ENCODE assay signal across 20 cellular contexts in the genomic region with DNA sequence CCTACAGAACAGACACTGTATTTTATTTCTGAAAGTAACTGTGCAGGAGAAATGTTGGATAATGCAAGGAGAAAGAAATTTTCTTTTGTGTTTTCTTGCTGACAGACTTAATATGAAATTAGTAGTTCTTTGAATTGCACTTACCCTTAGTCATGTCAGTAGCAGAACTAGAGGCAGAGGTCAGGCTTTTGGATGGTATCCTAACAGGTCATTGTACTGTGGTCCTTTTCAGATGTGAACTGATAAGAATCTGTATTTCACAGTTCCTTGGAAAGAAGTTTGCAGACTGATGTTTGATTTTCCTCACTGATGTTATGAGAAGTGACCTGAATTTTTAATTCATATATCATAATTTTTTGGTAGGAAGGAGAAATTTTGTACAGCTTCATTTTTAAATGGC. TPM values are rescaled to one million over a fixed set of nuclear protein-coding genes. Genes with fewer than 3 reads are reported as not detected.
DNase-seq lines count a peak whose midpoint lies in the region; ATAC-seq, FAIRE-seq and TF ChIP-seq lines count a peak whose summit lies in the region.
"Had no signal": no experiment of that assay in that cellular context is flagged by ENCODE, and none has a peak within 500 bp of the region (broad histone marks: within the 10 kb centered on the region; RNA-seq: fewer than 3 reads in every experiment).

No MANE protein-coding gene starts in this region.

- TF ChIP-seq CTCF in keratinocyte (optimal IDR thresholded peaks at IDR 0.05 in 1 of 3, IDR thresholded peaks at IDR 0.05 in 1 of 3, conservative IDR thresholded peaks at IDR 0.05 in 1 of 3; ENCODE audit: extremely low read depth in 1 of 3, insufficient read depth in 2 of 3, low read length in 3 of 3) = no peak
- TF ChIP-seq CTCF in right lobe of liver (IDR thresholded peaks at IDR 0.05) = no peak

- H3K4me1 ChIP-seq in keratinocyte (ENCODE audit: control insufficient read depth, extremely low read depth, insufficient read depth, low read length) (no peaks in the 10 kb centered on the region), right lobe of liver (peaks cover 0 to 9% (median 0%) of the 10 kb centered on the region in 4 donors)
- H3K4me1 ChIP-seq: A549, Caco-2 had no signal

- dilution Hi-C loops in keratinocyte (cut with MboI; ENCODE audit: extremely low pct_ligation_motif_present, low sequenced_read_pairs) = no loop called here

- ATAC-seq in right lobe of liver (peak; percentile 43 to 96 (median 70)), GM19023 (IDR thresholded peaks at IDR 0.05; ENCODE audit: unreplicated experiment) (no peak)
- ATAC-seq: A549; CD8-positive, alpha-beta T cell had no signal

- H3K9me3 ChIP-seq in keratinocyte (ENCODE audit: control insufficient read depth, low read depth, low read length) (no peaks in the 10 kb centered on the region), right lobe of liver (no peaks in the 10 kb centered on the region)
- H3K9me3 ChIP-seq: A549, Caco-2 had no signal

- peak; percentile 2 for DNase-seq in M059J (ENCODE audit: low read depth)
- peak; percentile 3 for DNase-seq in amniotic epithelial cell (ENCODE audit: low read depth)
- DNase-seq in keratinocyte (ENCODE audit: low read depth, low spot score) = no peak
- DNase-seq in right lobe of liver = no peak
- no peak for DNase-seq in activated CD8-positive, alpha-beta memory T cell treated with anti-CD3 and anti-CD28 coated beads, Interleukin-2, amount 50 U/mL, for 48 hours
- no peak for DNase-seq in NCI-H1092 (lab: John Stamatoyannopoulos, UW)
- DNase-seq: AML-193; Caco-2; Calu3; CD4-positive, alpha-beta T cell; CD8-positive, alpha-beta T cell; DMS79 treated with DMSO at 0.1 percent for 48 hours; GF-D8 had no signal

- H3K9me1 ChIP-seq in keratinocyte (ENCODE audit: control insufficient read depth, extremely low read depth, insufficient read depth, low read length) = no peaks in the 10 kb centered on the region

- no peak overlapping the region for H3K4me2 ChIP-seq in keratinocyte (ENCODE audit: control insufficient read depth, extremely low read depth, insufficient read depth, low read depth, low read length)
- H3K4me2 ChIP-seq: A549 had no signal

- no peak overlapping the region for H3K4me3 ChIP-seq in keratinocyte (ENCODE audit: control insufficient read depth in 2 of 3, extremely low read depth in 1 of 3, insufficient read depth in 2 of 3, low read depth in 1 of 3, low read length in 3 of 3)
- H3K4me3 ChIP-seq in right lobe of liver = no peak overlapping the region
- H3K4me3 ChIP-seq: A549; BLaER1 treated with 17β-estradiol and CSF1 and Interleukin-3, amounts not matched to agents 10 nM and 100 nM had no signal

- H3K36me3 ChIP-seq in keratinocyte (ENCODE audit: control insufficient read depth in 2 of 2, extremely low read depth in 1 of 2, insufficient read depth in 2 of 2, low read length in 2 of 2) = peaks cover 0 to 2% of the 10 kb centered on the region in 2 experiments
- no peaks in the 10 kb centered on the region for H3K36me3 ChIP-seq in right lobe of liver

- FAIRE-seq in keratinocyte (lab: Jason Lieb, UNC) = peak; percentile 55
- FAIRE-seq: A549, D721Med, G401.6, GM12891 had no signal

- no peak for TF ChIP-seq POLR2A in right lobe of liver (IDR thresholded peaks at IDR 0.05)

- intact Hi-C loops in right lobe of liver (cut with DNase I) = no loop called here

- peaks cover 2% of the 10 kb centered on the region for H3K79me2 ChIP-seq in keratinocyte (ENCODE audit: control insufficient read depth, insufficient read depth, low read length)

- H3K9ac ChIP-seq in keratinocyte (ENCODE audit: control insufficient read depth, extremely low read depth, insufficient read depth, low read length) = no peak overlapping the region
- H3K9ac ChIP-seq: BLaER1 treated with 17β-estradiol and CSF1 and Interleukin-3, amounts not matched to agents 10 nM and 100 nM had no signal

- H4K20me1 ChIP-seq in keratinocyte (ENCODE audit: control insufficient read depth, extremely low read depth, insufficient read depth, low read length) = no peaks in the 10 kb centered on the region

- H3K27ac ChIP-seq in keratinocyte (ENCODE audit: control insufficient read depth, insufficient read depth, low read length) = no peak overlapping the region
- H3K27ac ChIP-seq in right lobe of liver = no peak overlapping the region
- H3K27ac ChIP-seq: A549; BLaER1 treated with 17β-estradiol and CSF1 and Interleukin-3, amounts not matched to agents 10 nM and 100 nM; C4-2B had no signal

- no peaks in the 10 kb centered on the region for H3K27me3 ChIP-seq in keratinocyte (ENCODE audit: control insufficient read depth, extremely low read depth, insufficient read depth, low read length)
- H3K27me3 ChIP-seq in right lobe of liver = no peaks in the 10 kb centered on the region
- H3K27me3 ChIP-seq: BLaER1 treated with 17β-estradiol and CSF1 and Interleukin-3, amounts not matched to agents 10 nM and 100 nM had no signal

- no peak overlapping the region for H2AFZ ChIP-seq in keratinocyte (ENCODE audit: control insufficient read depth, low read length)

RNA-seq across cellular contexts. Expression of a gene that starts 46.0 kb away (rescaled TPM):
- total RNA-seq in M059J (2014; rRNA removed; shearing (Covaris generic)) = 33.9 and 46.9 TPM in 2 replicates
- polyA plus RNA-seq in keratinocyte = 8.6 to 27.1 TPM (median 18.6 TPM) in 3 replicates
- polyA plus RNA-seq in keratinocyte (2011; ENCODE audit: low read depth) = 10.6 TPM
- 9.1 and 14.1 TPM in 2 replicates for polyA plus RNA-seq in keratinocyte (2011; cell fraction: cytosol; rRNA removed)
- 11.4 and 15.6 TPM in 2 replicates for polyA plus RNA-seq in keratinocyte (2011; cell fraction: nucleus; rRNA removed)
- polyA plus RNA-seq in keratinocyte (2012; ENCODE audit: low replicate concordance) = 5.9 and 19.9 TPM in 2 replicates
- 0.92 to 35.9 TPM (median 8.6 TPM) in 3 replicates for polyA minus RNA-seq in keratinocyte
- 5.6 TPM for polyA minus RNA-seq in keratinocyte (2011; cell fraction: cytosol; rRNA and poly(A)+ RNA removed)
- 8.1 and 14.1 TPM in 2 replicates for polyA minus RNA-seq in keratinocyte (2011; cell fraction: nucleus; rRNA and poly(A)+ RNA removed)
- total RNA-seq in right lobe of liver = 1 to 10 TPM; 1.8 to 6.9 (median 3.8) TPM

Comparison
In these comparisons a context has a peak if more than half of its experiments do, and no peak if none do; other contexts are left out.
1. DNase-seq: peak in M059J (single experiment) and amniotic epithelial cell (single experiment); none in keratinocyte (single experiment), right lobe of liver (0 of 3), activated CD8-positive, alpha-beta memory T cell treated with anti-CD3 and anti-CD28 coated beads, Interleukin-2, amount 50 U/mL, for 48 hours (single experiment) and NCI-H1092 (single experiment).